8 cellular contexts compared by ENCODE assay signal in the genomic region with DNA sequence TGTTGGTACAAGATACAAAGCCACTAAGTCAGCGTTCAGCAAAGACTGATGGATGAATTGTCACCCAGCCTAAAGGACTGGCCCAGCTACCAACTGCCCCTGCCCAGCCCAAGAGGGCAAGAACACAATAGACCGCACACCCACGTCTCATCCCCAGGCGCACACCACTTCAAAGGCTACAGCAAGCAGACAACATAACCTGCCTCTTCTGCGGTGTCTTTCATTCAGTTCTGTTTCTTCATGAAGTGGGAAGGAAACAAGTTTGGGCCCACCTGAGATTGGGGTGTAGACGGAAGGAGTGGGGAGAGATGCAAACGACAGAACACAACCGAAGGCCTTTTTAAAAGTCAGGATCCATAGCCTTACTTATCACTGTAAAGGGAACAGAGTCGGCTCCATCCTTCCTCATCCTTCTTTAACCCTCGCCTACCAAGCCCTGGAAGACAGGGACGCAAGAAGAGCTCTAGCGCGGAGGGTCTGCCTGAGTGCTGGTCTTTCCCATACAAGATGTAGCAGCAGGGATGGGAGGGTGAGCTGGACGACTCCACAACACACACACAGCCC. TPM values are rescaled to one million over a fixed set of nuclear protein-coding genes. Genes with fewer than 3 reads are reported as not detected.
DNase-seq lines count a peak whose midpoint lies in the region; ATAC-seq lines count a peak whose summit lies in the region.

No MANE protein-coding gene starts in this region.

- peak; percentile 70 for DNase-seq in NCI-H510A treated with DMSO at 0.1 percent for 48 hours (lab: John Stamatoyannopoulos, UW)
- no peak for DNase-seq in NCI-H510A (lab: John Stamatoyannopoulos, UW)
- DNase-seq in RPMI8226, result peak; percentile 32
- peak; percentile 46 for DNase-seq in amniotic epithelial cell (ENCODE audit: low read depth)

- peaks cover 23% of the 10 kb centered on the region for H3K27me3 ChIP-seq in iPS-20b (ENCODE audit: insufficient read depth, low read length)
- no peaks in the 10 kb centered on the region for H3K27me3 ChIP-seq in skeletal muscle tissue (ENCODE audit: control insufficient read depth in 3 of 3, insufficient read depth in 3 of 3, low read length in 3 of 3)

- no peak for ATAC-seq in HG03097 (IDR thresholded peaks at IDR 0.05; ENCODE audit: low FRiP score, unreplicated experiment)
- ATAC-seq in HG02870 (IDR thresholded peaks at IDR 0.05; ENCODE audit: unreplicated experiment), result no peak

- H3K4me3 ChIP-seq in iPS-20b (ENCODE audit: low read length), result peak overlapping the region; percentile 88
- H3K4me3 ChIP-seq in skeletal muscle tissue (ENCODE audit: low read length in 3 of 3), result peak overlapping the region; percentile 94 to 99 (median 98)

- H3K9ac ChIP-seq in iPS-20b (ENCODE audit: low read depth, low read length) (peak overlapping the region; percentile 86; the same call in 1 of the 2 replicates), skeletal muscle tissue (ENCODE audit: low read depth in 1 of 3, low read length in 3 of 3) (peak overlapping the region; percentile 95 to 98 (median 96))

- H3K36me3 ChIP-seq in iPS-20b (ENCODE audit: insufficient read depth, low read depth, low read length) (no peaks in the 10 kb centered on the region), skeletal muscle tissue (ENCODE audit: control insufficient read depth in 3 of 3, insufficient read depth in 3 of 3, low read length in 3 of 3) (no peaks in the 10 kb centered on the region)

- no peaks in the 10 kb centered on the region for H3K9me3 ChIP-seq in iPS-20b (ENCODE audit: insufficient read depth, low read depth, low read length)
- H3K9me3 ChIP-seq in skeletal muscle tissue (ENCODE audit: control insufficient read depth in 3 of 3, low read length in 3 of 3), result no peaks in the 10 kb centered on the region

- H3K4me1 ChIP-seq in iPS-20b (ENCODE audit: insufficient read depth, low read length), result peaks cover 14% of the 10 kb centered on the region
- H3K4me1 ChIP-seq in skeletal muscle tissue (ENCODE audit: control insufficient read depth in 3 of 3, insufficient read depth in 3 of 3, low read length in 3 of 3), result peaks cover 74 to 92% (median 86%) of the 10 kb centered on the region in 3 donors

- H3K27ac ChIP-seq in iPS-20b (ENCODE audit: low read length), result no peak overlapping the region
- H3K27ac ChIP-seq in skeletal muscle tissue (ENCODE audit: low read depth, low read length), result peak overlapping the region; percentile 97

RNA-seq across cellular contexts. Expression of a gene that starts 0.7 kb away (rescaled TPM):
- 125 TPM for total RNA-seq in skeletal muscle tissue

RNA-seq across cellular contexts. Expression of a gene that starts 38.6 kb away (rescaled TPM):
- total RNA-seq in skeletal muscle tissue, result 0.52 TPM
